In the genomic region with DNA sequence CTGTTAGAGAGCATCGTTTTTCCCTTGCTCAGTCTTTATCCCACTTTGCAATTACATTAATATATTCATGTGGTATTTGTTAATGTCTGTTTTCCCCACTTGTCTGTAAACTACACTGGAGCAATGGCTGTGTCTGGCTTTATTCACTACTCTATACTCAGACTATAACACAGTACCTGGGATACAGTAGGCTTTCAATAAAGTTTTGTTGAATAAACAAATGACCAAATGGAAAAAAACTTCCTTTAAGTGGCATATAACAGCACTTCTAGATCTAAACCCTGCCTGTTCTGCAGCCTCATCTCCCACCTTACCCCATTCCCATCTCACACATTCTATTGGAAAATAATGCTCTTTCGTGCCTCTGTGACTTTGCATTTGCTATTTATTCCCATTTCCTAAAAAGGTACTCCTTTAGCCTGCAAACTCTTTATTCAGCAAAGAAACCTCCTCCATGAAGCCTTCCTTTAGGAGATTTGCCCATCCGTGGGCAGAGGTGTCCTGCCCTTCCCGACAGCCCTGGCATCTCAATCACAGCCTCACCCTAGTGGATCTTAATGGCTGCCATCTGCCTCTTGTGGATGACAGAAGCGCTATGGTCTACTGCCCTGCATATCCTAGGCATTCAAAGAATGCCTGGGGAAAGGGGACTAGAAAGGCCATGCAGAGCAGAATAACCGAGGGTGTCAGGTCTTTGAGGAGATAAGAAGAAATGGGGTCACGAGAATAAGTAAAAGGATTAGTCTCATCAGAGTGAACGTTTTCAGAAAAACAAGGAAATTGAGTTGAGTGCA, we compare ENCODE assay signal across 19 cellular contexts. TPM values are rescaled to one million over a fixed set of nuclear protein-coding genes. Genes with fewer than 3 reads are reported as not detected.
DNase-seq lines count a peak whose midpoint lies in the region; ATAC-seq, FAIRE-seq and TF ChIP-seq lines count a peak whose summit lies in the region.
"Had no signal": no experiment of that assay in that cellular context is flagged by ENCODE, and none has a peak within 500 bp of the region (broad histone marks: within the 10 kb centered on the region; RNA-seq: fewer than 3 reads in every experiment).

No MANE protein-coding gene starts in this region.

- FAIRE-seq in GM12878 (lab: Jason Lieb, UNC) = no peak
- FAIRE-seq: endometrium had no signal

- in situ Hi-C loops in GM12878 (cut with MboI) = no loop called here

- TF ChIP-seq CTCF in right atrium auricular region (IDR thresholded peaks at IDR 0.05) (no peak), GM12878 (IDR thresholded peaks at IDR 0.05 in 2 of 3, conservative IDR thresholded peaks at IDR 0.05 in 1 of 3; ENCODE audit: control insufficient read depth in 2 of 3, extremely low read depth in 1 of 3, insufficient read depth in 1 of 3, low read depth in 3 of 3, low read length in 3 of 3) (no peak)

- 73% methylated on average over 8 of the region's 8 CpGs for WGBS in GM12878 (ENCODE audit: insufficient coverage, insufficient replicate concordance, low lambda C conversion rate, missing lambda C conversion rate)

- intact Hi-C loops in Right ventricle myocardium inferior (cut with DNase I) = no loop called here
- intact Hi-C loops in GM12878 (cut with micrococcal nuclease; ENCODE audit: unreplicated experiment) = no loop called here

- ATAC-seq in Right ventricle myocardium inferior (no peak), GM12878 (no peak), HG02840 (IDR thresholded peaks at IDR 0.05; ENCODE audit: low FRiP score, unreplicated experiment) (no peak)
- ATAC-seq: foreskin keratinocyte had no signal

- H3K27me3 ChIP-seq in right atrium auricular region = no peaks in the 10 kb centered on the region
- no peaks in the 10 kb centered on the region for H3K27me3 ChIP-seq in GM12878 (replicated peaks in 1 of 2; ENCODE audit: control insufficient read depth in 2 of 2, insufficient read depth in 2 of 2, low read length in 1 of 2)
- H3K27me3 ChIP-seq: foreskin keratinocyte had no signal

- SMC1A ChIA-PET in GM12878 (lab: Charles Lee; ENCODE audit: uncharacterized antibody, unreplicated experiment) = interaction anchor here (0.7 to 1.6 kb wide), 4 partner anchors 14 to 218 kb away, joined by 3 to 5 read pairs (median 3); no protein-coding TSS in a partner anchor

- H3K9me3 ChIP-seq in right atrium auricular region (no peaks in the 10 kb centered on the region), GM12878 (replicated peaks; ENCODE audit: control insufficient read depth, insufficient read depth, low read length) (no peaks in the 10 kb centered on the region; the same call in 2 of the 3 replicates)
- H3K9me3 ChIP-seq: Caco-2 had no signal

- no peak overlapping the region for H2AFZ ChIP-seq in GM12878 (ENCODE audit: control insufficient read depth, low read depth, low read length)
- H2AFZ ChIP-seq: parathyroid adenoma had no signal

- no peak overlapping the region for H3K9ac ChIP-seq in GM12878 (ENCODE audit: control insufficient read depth, insufficient read depth, low read length)
- H3K9ac ChIP-seq: parathyroid adenoma had no signal

- RAD21 ChIA-PET in GM12878 (lab: Charles Lee; ENCODE audit: unreplicated experiment) = no interaction called here

- H3K36me3 ChIP-seq in right atrium auricular region = no peaks in the 10 kb centered on the region
- H3K36me3 ChIP-seq in GM12878 (ENCODE audit: control insufficient read depth in 2 of 2, insufficient read depth in 2 of 2, low read length in 1 of 2) = no peaks in the 10 kb centered on the region; a peak in 2 of 4 replicates

- H3K79me2 ChIP-seq in GM12878 (ENCODE audit: control insufficient read depth, insufficient read depth, low read length) = no peaks in the 10 kb centered on the region
- H3K79me2 ChIP-seq: parathyroid adenoma had no signal

- TF ChIP-seq POLR2A in GM12878 (IDR thresholded peaks at IDR 0.05; ENCODE audit: low read depth, low read length) = no peak

- no peak for TF ChIP-seq EP300 in GM12878 (IDR thresholded peaks at IDR 0.05; ENCODE audit: borderline replicate concordance in 1 of 2, control insufficient read depth in 1 of 2, low read depth in 2 of 2, low read length in 2 of 2)

- CTCF ChIA-PET in GM12878 (lab: Yijun Ruan, JAX) = interaction anchor here (0.6 to 1.3 kb wide), 6 partner anchors 9 to 249 kb away, joined by 3 to 4 read pairs (median 4); no protein-coding TSS in a partner anchor

- TF ChIP-seq RAD21 in GM12878 (IDR thresholded peaks at IDR 0.05; ENCODE audit: insufficient read depth, low read depth, low read length) = no peak

- no TSS peak for BruUV-seq in GM12878 (replicated peaks; lab: Mats Ljungman, UMichigan)

- H3K4me2 ChIP-seq in GM12878 (ENCODE audit: control insufficient read depth, insufficient read depth) = no peak overlapping the region

- no peak for DNase-seq in right atrium auricular region (ENCODE audit: low spot score)
- DNase-seq in Right ventricle myocardium inferior (ENCODE audit: missing footprints) = no peak
- DNase-seq in GM12878 (ENCODE audit: low read depth, low spot score) = no peak
- peak; percentile 68 for DNase-seq in kidney tubule cell (ENCODE audit: low spot score)
- no peak for DNase-seq in DMS79 treated with DMSO at 0.1 percent for 48 hours (lab: John Stamatoyannopoulos, UW)
- no peak for DNase-seq in Ammon's horn (ENCODE audit: low spot score)
- no peak for DNase-seq in COLO829 (ENCODE audit: low spot score)
- DNase-seq: activated CD4-positive, alpha-beta T cell treated with anti-CD3 and anti-CD28 coated beads for 4 hours; Caco-2; foreskin keratinocyte; GF-D8; Kasumi-1; NCI-H1417; SHP77; T-helper 9 cell had no signal

- H3K4me1 ChIP-seq in right atrium auricular region = peaks cover 0 to 13% of the 10 kb centered on the region in 2 donors
- H3K4me1 ChIP-seq in GM12878 (ENCODE audit: control insufficient read depth, insufficient read depth, low read length) = peaks cover 3% of the 10 kb centered on the region; the same call in 1 of the 2 replicates
- H3K4me1 ChIP-seq: foreskin keratinocyte, parathyroid adenoma had no signal

- no peaks in the 10 kb centered on the region for H4K20me1 ChIP-seq in GM12878 (ENCODE audit: control insufficient read depth, insufficient read depth)

- no peak overlapping the region for H3K4me3 ChIP-seq in right atrium auricular region
- no peak overlapping the region for H3K4me3 ChIP-seq in GM12878

- POLR2A ChIA-PET in GM12878 (lab: Charles Lee) = no interaction called here

- H3K27ac ChIP-seq in right atrium auricular region (peak overlapping the region; percentile 11 to 58), GM12878 (ENCODE audit: control insufficient read depth, insufficient read depth) (no peak overlapping the region)
- H3K27ac ChIP-seq: foreskin keratinocyte, HL-60, parathyroid adenoma had no signal

TF ChIP-seq in GM12878, 131 proteins besides CTCF, POLR2A, EP300 and RAD21:
- no peak for TF ChIP-seq GATAD2B (conservative IDR thresholded peaks at IDR 0.05; ENCODE audit: low read depth)
- TF ChIP-seq, protein P1, sequence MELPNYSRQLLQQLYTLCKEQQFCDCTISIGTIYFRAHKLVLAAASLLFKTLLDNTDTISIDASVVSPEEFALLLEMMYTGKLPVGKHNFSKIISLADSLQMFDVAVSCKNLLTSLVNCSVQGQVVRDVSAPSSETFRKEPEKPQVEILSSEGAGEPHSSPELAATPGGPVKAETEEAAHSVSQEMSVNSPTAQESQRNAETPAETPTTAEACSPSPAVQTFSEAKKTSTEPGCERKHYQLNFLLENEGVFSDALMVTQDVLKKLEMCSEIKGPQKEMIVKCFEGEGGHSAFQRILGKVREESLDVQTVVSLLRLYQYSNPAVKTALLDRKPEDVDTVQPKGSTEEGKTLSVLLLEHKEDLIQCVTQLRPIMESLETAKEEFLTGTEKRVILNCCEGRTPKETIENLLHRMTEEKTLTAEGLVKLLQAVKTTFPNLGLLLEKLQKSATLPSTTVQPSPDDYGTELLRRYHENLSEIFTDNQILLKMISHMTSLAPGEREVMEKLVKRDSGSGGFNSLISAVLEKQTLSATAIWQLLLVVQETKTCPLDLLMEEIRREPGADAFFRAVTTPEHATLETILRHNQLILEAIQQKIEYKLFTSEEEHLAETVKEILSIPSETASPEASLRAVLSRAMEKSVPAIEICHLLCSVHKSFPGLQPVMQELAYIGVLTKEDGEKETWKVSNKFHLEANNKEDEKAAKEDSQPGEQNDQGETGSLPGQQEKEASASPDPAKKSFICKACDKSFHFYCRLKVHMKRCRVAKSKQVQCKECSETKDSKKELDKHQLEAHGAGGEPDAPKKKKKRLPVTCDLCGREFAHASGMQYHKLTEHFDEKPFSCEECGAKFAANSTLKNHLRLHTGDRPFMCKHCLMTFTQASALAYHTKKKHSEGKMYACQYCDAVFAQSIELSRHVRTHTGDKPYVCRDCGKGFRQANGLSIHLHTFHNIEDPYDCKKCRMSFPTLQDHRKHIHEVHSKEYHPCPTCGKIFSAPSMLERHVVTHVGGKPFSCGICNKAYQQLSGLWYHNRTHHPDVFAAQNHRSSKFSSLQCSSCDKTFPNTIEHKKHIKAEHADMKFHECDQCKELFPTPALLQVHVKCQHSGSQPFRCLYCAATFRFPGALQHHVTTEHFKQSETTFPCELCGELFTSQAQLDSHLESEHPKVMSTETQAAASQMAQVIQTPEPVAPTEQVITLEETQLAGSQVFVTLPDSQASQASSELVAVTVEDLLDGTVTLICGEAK (IDR thresholded peaks at IDR 0.05; ENCODE audit: borderline replicate concordance) = peak; percentile 79
TF ChIP-seq in GM12878: peak in this region for 1.

RNA-seq across cellular contexts. Expression of a gene that starts 57.5 kb away (rescaled TPM):
- total RNA-seq in right atrium auricular region = 10 to 100 TPM; 19.3 to 19.8 TPM
- total RNA-seq in Right ventricle myocardium inferior = 10.4 TPM
- total RNA-seq in GM12878 (2013; cell fraction: nucleolus; rRNA removed) = 1.5 and 2.0 TPM in 2 replicates
- total RNA-seq in GM12878 (2014; rRNA removed) = 0.40 and 0.65 TPM in 2 replicates
- total RNA-seq in GM12878 (2014; rRNA removed; fragmentation: Illumina TruSeq; extraction: Trizol) = 0.28 and 0.31 TPM in 2 replicates
- total RNA-seq in GM12878 (2021) = 1.3 and 1.5 TPM in 2 replicates
- 0.35 TPM for polyA plus RNA-seq in GM12878 (2011; ENCODE audit: low read depth)
- polyA plus RNA-seq in GM12878 (2011; rRNA removed) = 0.53 and 0.83 TPM in 2 replicates
- 1.4 and 1.7 TPM in 2 replicates for polyA plus RNA-seq in GM12878 (2011; cell fraction: cytosol; rRNA removed)
- 1.5 and 1.8 TPM in 2 replicates for polyA plus RNA-seq in GM12878 (2011; cell fraction: nucleus; rRNA removed)
- polyA plus RNA-seq in GM12878 (2012) = 0.41 TPM in 2 replicates
- polyA plus RNA-seq in GM12878 (2014; fragmentation: Illumina TruSeq; extraction: Trizol) = 0.06 and 0.47 TPM in 2 replicates
- polyA plus RNA-seq in GM12878 (2014; fragmentation: Nextera tagmentation; extraction: Ambion mirVana) = under 1 TPM; 0.02 TPM
- polyA plus RNA-seq in GM12878 (2014; rRNA removed) = 0.76 and 0.96 TPM in 2 replicates
- under 1 TPM; 0.69 to 0.74 TPM for polyA plus RNA-seq in GM12878 (2016; fragmentation: Nextera tagmentation; extraction: Ambion mirVana)
- polyA minus RNA-seq in GM12878 (2011; rRNA and poly(A)+ RNA removed) = 1.3 and 2.2 TPM in 2 replicates
- 0.52 and 1.3 TPM in 2 replicates for polyA minus RNA-seq in GM12878 (2011; cell fraction: cytosol; rRNA and poly(A)+ RNA removed)
- 1.2 and 2.4 TPM in 2 replicates for polyA minus RNA-seq in GM12878 (2011; cell fraction: nucleus; rRNA and poly(A)+ RNA removed)
